Comparison of ENCODE assay signal across 1 cellular context in the genomic region with DNA sequence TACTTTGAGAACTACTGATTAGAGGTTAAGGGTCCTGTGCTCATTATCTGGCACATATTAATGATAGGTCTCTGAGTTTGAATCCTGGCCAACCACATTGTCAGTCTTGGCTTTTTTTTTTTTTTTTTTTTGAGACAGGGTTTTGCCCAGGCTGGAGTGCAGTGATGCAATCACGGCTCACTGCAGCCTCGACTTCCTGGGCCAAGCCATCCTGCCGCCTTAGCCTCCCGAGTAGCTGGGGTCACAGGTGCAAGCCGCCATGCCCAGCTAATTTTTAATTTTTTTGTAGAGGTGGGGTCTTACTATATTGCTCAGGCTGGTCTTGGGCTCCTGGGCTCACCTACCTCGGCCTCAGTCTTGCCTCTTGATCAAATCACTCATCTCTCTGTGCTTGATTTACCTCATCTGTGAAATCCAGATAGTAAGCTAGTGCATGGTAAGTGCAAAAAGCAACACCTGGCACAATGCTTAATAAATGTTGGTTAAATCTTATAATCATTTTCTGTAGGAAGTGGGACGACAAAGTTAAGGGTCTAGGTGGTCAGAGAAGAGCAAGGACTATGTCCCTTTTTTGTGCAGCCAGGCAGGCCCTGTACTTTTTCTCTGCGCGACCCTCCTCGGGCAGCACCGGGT.
TF ChIP-seq lines count a peak whose summit lies in the region.

No MANE protein-coding gene starts in this region.

TF ChIP-seq in H1, 55 proteins besides CTCF, POLR2A, EP300 and RAD21:
- TF ChIP-seq KDM1A (IDR thresholded peaks at IDR 0.05; ENCODE audit: borderline replicate concordance, low read length) (0 out of 2 replicates have a peak, but pooled peaks have one; percentile 42), CHD1 (IDR thresholded peaks at IDR 0.05; ENCODE audit: low read depth, low read length) (no peak), KDM4A (IDR thresholded peaks at IDR 0.05; ENCODE audit: low read depth, low read length, severe bottlenecking) (no peak), SAP30 (IDR thresholded peaks at IDR 0.05; ENCODE audit: insufficient read depth, insufficient replicate concordance, low read length) (no peak), CEBPB (IDR thresholded peaks at IDR 0.05; ENCODE audit: low read depth, low read length) (0 out of 2 replicates have a peak, but pooled peaks have one; percentile 34)
- TF ChIP-seq, protein P1, sequence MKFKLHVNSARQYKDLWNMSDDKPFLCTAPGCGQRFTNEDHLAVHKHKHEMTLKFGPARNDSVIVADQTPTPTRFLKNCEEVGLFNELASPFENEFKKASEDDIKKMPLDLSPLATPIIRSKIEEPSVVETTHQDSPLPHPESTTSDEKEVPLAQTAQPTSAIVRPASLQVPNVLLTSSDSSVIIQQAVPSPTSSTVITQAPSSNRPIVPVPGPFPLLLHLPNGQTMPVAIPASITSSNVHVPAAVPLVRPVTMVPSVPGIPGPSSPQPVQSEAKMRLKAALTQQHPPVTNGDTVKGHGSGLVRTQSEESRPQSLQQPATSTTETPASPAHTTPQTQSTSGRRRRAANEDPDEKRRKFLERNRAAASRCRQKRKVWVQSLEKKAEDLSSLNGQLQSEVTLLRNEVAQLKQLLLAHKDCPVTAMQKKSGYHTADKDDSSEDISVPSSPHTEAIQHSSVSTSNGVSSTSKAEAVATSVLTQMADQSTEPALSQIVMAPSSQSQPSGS (IDR thresholded peaks at IDR 0.05; ENCODE audit: low read length): no peak
- TF ChIP-seq, protein P2, sequence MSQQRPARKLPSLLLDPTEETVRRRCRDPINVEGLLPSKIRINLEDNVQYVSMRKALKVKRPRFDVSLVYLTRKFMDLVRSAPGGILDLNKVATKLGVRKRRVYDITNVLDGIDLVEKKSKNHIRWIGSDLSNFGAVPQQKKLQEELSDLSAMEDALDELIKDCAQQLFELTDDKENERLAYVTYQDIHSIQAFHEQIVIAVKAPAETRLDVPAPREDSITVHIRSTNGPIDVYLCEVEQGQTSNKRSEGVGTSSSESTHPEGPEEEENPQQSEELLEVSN (IDR thresholded peaks at IDR 0.05): no peak
TF ChIP-seq in H1: peak in this region for 2.
